In the genomic region with DNA sequence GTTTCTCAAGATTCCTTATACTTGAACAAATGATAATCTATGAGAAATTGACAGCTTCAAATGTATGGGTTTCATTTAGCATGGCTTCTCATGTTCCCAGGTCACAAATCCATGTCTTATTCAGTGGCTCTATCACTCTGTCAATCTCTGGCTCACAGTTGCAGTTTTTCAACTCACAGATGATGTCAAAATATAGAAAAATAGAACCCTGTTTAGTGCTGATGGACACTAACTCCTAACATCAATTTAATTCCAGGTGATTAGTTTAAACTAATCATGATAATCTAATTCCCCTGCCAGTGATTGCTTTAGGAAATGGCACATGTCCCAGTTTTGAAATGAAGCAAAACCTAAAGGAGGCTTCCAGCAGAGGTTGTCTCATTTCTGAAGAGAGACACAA, we compare ENCODE assay signal across 31 cellular contexts. TPM values are rescaled to one million over a fixed set of nuclear protein-coding genes. Genes with fewer than 3 reads are reported as not detected.
"Had no signal": no experiment of that assay in that cellular context is flagged by ENCODE, and none has a peak within 500 bp of the region (broad histone marks: within the 10 kb centered on the region; RNA-seq: fewer than 3 reads in every experiment).

No MANE protein-coding gene starts in this region.

- H3K4me1 ChIP-seq: parathyroid adenoma, psoas muscle, right lobe of liver, sigmoid colon, stomach, thyroid gland, tibial nerve, upper lobe of right lung, uterus had no signal

- ATAC-seq: natural killer cell; psoas muscle; right cardiac atrium; right lobe of liver; stimulated activated effector memory CD8-positive, alpha-beta T cell treated with anti-CD3 and anti-CD28 coated beads, Interleukin-12 subunit alpha, Interleukin-12 subunit beta, amount 100 ng/mL, for 72 hours; stimulated activated naive B cell treated with anti-CD40 and anti-IgM and Interleukin-4, amounts not matched to agents 10 μg/mL and 1 μg/mL and 100 μg/mL, for 72 hours; upper lobe of right lung had no signal

- H3K27ac ChIP-seq: neural progenitor cell, ovary, parathyroid adenoma, psoas muscle, right lobe of liver, sigmoid colon, stomach, thoracic aorta, thyroid gland, tibial nerve, upper lobe of right lung, uterus had no signal

- H3K27me3 ChIP-seq: neural progenitor cell, ovary, right lobe of liver, sigmoid colon, stomach, thyroid gland, tibial nerve, upper lobe of right lung, uterus had no signal

- H3K9me3 ChIP-seq: ovary, psoas muscle, right lobe of liver, sigmoid colon, stomach, thoracic aorta, thyroid gland, tibial nerve, upper lobe of right lung, uterus had no signal

- DNase-seq: natural killer cell; occipital lobe; ovary; posterior cingulate gyrus; psoas muscle; right cardiac atrium; right lobe of liver; sigmoid colon; small intestine; stimulated activated CD4-positive, alpha-beta T cell treated with anti-CD3 and anti-CD28 coated beads, Interleukin-15, amount 100 ng/mL, for 24 hours; stimulated activated CD4-positive, alpha-beta T cell treated with anti-CD3 and anti-CD28 coated beads, Interleukin-2, amount 100 ng/mL, for 24 hours; stimulated activated CD4-positive, alpha-beta T cell treated with anti-CD3 and anti-CD28 coated beads, Interleukin-2, amount 100 ng/mL, for 48 hours; stimulated activated CD4-positive, alpha-beta T cell treated with anti-CD3 and anti-CD28 coated beads, Interleukin-4, amount 100 ng/mL, for 24 hours; stimulated activated naive B cell treated with anti-CD40 and anti-IgM and Interleukin-4, amounts not matched to agents 10 μg/mL and 1 μg/mL and 100 μg/mL, for 72 hours; stimulated activated naive CD4-positive, alpha-beta T cell treated with Interleukin-2 at 50 U/mL for 16 hours; stomach; thyroid gland; trophoblast cell; upper lobe of right lung; uterus had no signal

- H3K36me3 ChIP-seq: neural progenitor cell, ovary, right lobe of liver, sigmoid colon, stomach, thoracic aorta, thyroid gland, tibial nerve, upper lobe of right lung, uterus had no signal

- H3K4me3 ChIP-seq: neural progenitor cell, ovary, psoas muscle, right lobe of liver, sigmoid colon, stomach, thoracic aorta, thyroid gland, tibial nerve, upper lobe of right lung, uterus had no signal

RNA-seq across cellular contexts. Expression of gene KHDC1L, which starts 24.7 kb away (rescaled TPM):
- total RNA-seq: progenitor cell of endocrine pancreas, psoas muscle, renal cortical epithelial cell, right cardiac atrium, right lobe of liver, sigmoid colon, skeletal muscle tissue, stomach, subcutaneous adipose tissue, thoracic aorta, thyroid gland, upper lobe of right lung, urinary bladder had no signal
- polyA plus RNA-seq: neural cell, ovary, psoas muscle, right cardiac atrium, sigmoid colon, small intestine, urinary bladder had no signal
